In the genomic region with DNA sequence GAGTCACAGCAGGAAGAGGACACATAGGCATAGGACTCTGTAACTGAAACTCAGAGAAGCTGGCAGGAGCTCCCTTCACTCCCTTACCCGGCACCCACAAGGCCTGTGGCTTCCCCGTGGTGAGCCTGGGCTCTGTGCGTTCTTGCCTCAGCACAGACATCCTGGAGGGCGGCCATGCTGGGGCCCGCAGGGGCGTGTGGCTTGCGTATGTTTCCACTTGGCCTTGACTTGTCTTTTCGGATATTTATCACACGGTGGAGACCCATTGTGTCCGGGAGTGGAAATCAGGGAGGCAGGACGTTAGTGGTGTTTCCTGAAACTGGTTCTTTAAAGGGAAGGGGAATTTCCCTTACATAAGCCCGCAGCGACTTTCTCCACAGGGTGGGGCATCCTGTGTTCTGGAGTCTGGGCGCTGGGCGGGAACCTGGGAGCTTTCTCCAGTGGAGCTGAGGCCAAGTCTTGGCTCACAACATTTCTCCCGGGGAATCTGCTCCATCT, we compare ENCODE assay signal across 8 cellular contexts. TPM values are rescaled to one million over a fixed set of nuclear protein-coding genes. Genes with fewer than 3 reads are reported as not detected.
DNase-seq lines count a peak whose midpoint lies in the region; ATAC-seq lines count a peak whose summit lies in the region.

No MANE protein-coding gene starts in this region.

- ATAC-seq in GM18868 (IDR thresholded peaks at IDR 0.05; ENCODE audit: unreplicated experiment) (peak; percentile 57), HG03095 (IDR thresholded peaks at IDR 0.05; ENCODE audit: unreplicated experiment) (peak; percentile 37), sciatic nerve (peak; percentile 90), HG03097 (IDR thresholded peaks at IDR 0.05; ENCODE audit: low FRiP score, unreplicated experiment) (no peak)
- ATAC-seq in activated CD8-positive, alpha-beta memory T cell treated with anti-CD3 and anti-CD28 coated beads, Interleukin-2, amount 10 ng/mL, durations not matched to agents 7 days and 5 days: peak; percentile 70

- no peak overlapping the region for H3K4me3 Mint-ChIP-seq in activated CD8-positive, alpha-beta memory T cell treated with anti-CD3 and anti-CD28 coated beads, Interleukin-2, amount 10 ng/mL, durations not matched to agents 7 days and 5 days

- peak; percentile 69 for DNase-seq in activated CD8-positive, alpha-beta memory T cell treated with anti-CD3 and anti-CD28 coated beads, Interleukin-2, amount 10 ng/mL, durations not matched to agents 7 days and 5 days
- peak; percentile 92 for DNase-seq in glomerular endothelial cell (ENCODE audit: extremely low read depth, low read depth, low spot score)
- peak; percentile 87 for DNase-seq in sciatic nerve (ENCODE audit: low spot score)
- DNase-seq in NCI-H2171 (lab: John Stamatoyannopoulos, UW): no peak
- no peak for DNase-seq in activated effector memory CD4-positive, alpha-beta T cell treated with Interleukin-2 at 50 U/mL for 16 hours

- CTCF ChIA-PET in activated CD8-positive, alpha-beta memory T cell treated with anti-CD3 and anti-CD28 coated beads, Interleukin-2, amount 10 ng/mL, durations not matched to agents 7 days and 5 days (lab: Charles Lee): interaction anchor here (0.8 to 2.2 kb wide), 8 partner anchors 8 to 31 kb away, joined by 3 to 13 read pairs (median 4); no protein-coding TSS in a partner anchor

- peaks cover 30% of the 10 kb centered on the region for H3K4me1 Mint-ChIP-seq in activated CD8-positive, alpha-beta memory T cell treated with anti-CD3 and anti-CD28 coated beads, Interleukin-2, amount 10 ng/mL, durations not matched to agents 7 days and 5 days

- H3K9me3 Mint-ChIP-seq in activated CD8-positive, alpha-beta memory T cell treated with anti-CD3 and anti-CD28 coated beads, Interleukin-2, amount 10 ng/mL, durations not matched to agents 7 days and 5 days (ENCODE audit: low read depth): no peaks in the 10 kb centered on the region

- H3K27me3 Mint-ChIP-seq in activated CD8-positive, alpha-beta memory T cell treated with anti-CD3 and anti-CD28 coated beads, Interleukin-2, amount 10 ng/mL, durations not matched to agents 7 days and 5 days: peaks cover 49% of the 10 kb centered on the region

- no peak overlapping the region for H3K27ac Mint-ChIP-seq in activated CD8-positive, alpha-beta memory T cell treated with anti-CD3 and anti-CD28 coated beads, Interleukin-2, amount 10 ng/mL, durations not matched to agents 7 days and 5 days

- intact Hi-C loops in sciatic nerve (cut with DNase I): no loop called here

- H3K36me3 Mint-ChIP-seq in activated CD8-positive, alpha-beta memory T cell treated with anti-CD3 and anti-CD28 coated beads, Interleukin-2, amount 10 ng/mL, durations not matched to agents 7 days and 5 days: peaks cover 16% of the 10 kb centered on the region

RNA-seq across cellular contexts. Expression of a gene that starts 49.9 kb away (rescaled TPM):
- total RNA-seq in activated CD8-positive, alpha-beta memory T cell treated with anti-CD3 and anti-CD28 coated beads, Interleukin-2, amount 10 ng/mL, durations not matched to agents 7 days and 5 days: 1 to 10 TPM; 1.5 to 3.1 TPM
- total RNA-seq in glomerular endothelial cell: 0.24 and 0.41 TPM in 2 replicates
- 0.89 TPM for total RNA-seq in sciatic nerve

Comparison
In these comparisons a context has a peak if more than half of its experiments do, and no peak if none do; other contexts are left out.
1. DNase-seq: peak in activated CD8-positive, alpha-beta memory T cell treated with anti-CD3 and anti-CD28 coated beads, Interleukin-2, amount 10 ng/mL, durations not matched to agents 7 days and 5 days (single experiment), glomerular endothelial cell (single experiment) and sciatic nerve (single experiment); none in NCI-H2171 (single experiment) and activated effector memory CD4-positive, alpha-beta T cell treated with Interleukin-2 at 50 U/mL for 16 hours (single experiment).